In genomic region chr2:119366649-119367471, GRCh38 we compare ENCODE assay signal across 1 cellular context.
TF ChIP-seq lines count a peak whose summit lies in the region.

Gene C2orf76 (minus strand): TSS chr2:119366834. CDS start chr2:119339959, 26,875 bp downstream.
Gene DBI (plus strand): TSS chr2:119366977. CDS start chr2:119367052, 75 bp downstream.

TF ChIP-seq in HCT116, 20 proteins besides CTCF, POLR2A, EP300 and RAD21 (continued from another document):
- TF ChIP-seq, protein P1, sequence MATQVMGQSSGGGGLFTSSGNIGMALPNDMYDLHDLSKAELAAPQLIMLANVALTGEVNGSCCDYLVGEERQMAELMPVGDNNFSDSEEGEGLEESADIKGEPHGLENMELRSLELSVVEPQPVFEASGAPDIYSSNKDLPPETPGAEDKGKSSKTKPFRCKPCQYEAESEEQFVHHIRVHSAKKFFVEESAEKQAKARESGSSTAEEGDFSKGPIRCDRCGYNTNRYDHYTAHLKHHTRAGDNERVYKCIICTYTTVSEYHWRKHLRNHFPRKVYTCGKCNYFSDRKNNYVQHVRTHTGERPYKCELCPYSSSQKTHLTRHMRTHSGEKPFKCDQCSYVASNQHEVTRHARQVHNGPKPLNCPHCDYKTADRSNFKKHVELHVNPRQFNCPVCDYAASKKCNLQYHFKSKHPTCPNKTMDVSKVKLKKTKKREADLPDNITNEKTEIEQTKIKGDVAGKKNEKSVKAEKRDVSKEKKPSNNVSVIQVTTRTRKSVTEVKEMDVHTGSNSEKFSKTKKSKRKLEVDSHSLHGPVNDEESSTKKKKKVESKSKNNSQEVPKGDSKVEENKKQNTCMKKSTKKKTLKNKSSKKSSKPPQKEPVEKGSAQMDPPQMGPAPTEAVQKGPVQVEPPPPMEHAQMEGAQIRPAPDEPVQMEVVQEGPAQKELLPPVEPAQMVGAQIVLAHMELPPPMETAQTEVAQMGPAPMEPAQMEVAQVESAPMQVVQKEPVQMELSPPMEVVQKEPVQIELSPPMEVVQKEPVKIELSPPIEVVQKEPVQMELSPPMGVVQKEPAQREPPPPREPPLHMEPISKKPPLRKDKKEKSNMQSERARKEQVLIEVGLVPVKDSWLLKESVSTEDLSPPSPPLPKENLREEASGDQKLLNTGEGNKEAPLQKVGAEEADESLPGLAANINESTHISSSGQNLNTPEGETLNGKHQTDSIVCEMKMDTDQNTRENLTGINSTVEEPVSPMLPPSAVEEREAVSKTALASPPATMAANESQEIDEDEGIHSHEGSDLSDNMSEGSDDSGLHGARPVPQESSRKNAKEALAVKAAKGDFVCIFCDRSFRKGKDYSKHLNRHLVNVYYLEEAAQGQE (IDR thresholded peaks at IDR 0.05; ENCODE audit: low read depth), result no peak
- TF ChIP-seq SP1 (IDR thresholded peaks at IDR 0.05; ENCODE audit: low read depth) (peak; percentile 86), ELF1 (IDR thresholded peaks at IDR 0.05; ENCODE audit: borderline replicate concordance, low read depth) (peak; percentile 73), ZFX (IDR thresholded peaks at IDR 0.05) (no peak), ZBTB33 (IDR thresholded peaks at IDR 0.05; ENCODE audit: extremely low read depth, insufficient replicate concordance, low read length) (no peak), EGR1 (IDR thresholded peaks at IDR 0.05; ENCODE audit: low read depth) (no peak; the same call in 1 of the 2 replicates)
TF ChIP-seq in HCT116: peak in this region for 9.
